In the genomic region with DNA sequence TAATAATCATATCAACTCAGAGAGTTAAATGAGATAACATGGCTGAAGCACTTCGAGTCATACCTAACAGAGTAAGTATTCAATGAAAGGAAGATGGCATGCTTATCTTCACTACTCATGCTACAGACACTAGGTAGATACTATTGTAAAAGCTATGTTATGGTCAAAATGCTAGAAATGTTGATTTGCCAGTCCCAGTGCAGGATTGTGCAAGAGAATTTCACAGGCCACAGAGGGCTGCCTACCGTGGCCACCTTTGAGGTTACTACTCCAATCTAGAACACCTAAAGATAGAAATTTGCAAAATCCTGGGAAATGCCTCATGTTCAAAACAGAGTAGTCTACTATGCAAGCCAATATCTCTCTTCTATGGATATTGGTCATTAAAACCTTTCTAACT, we compare ENCODE assay signal across 1 cellular context.
TF ChIP-seq lines count a peak whose summit lies in the region.

No MANE protein-coding gene starts in this region.

TF ChIP-seq in IMR-90, 13 proteins besides CTCF, POLR2A, EP300 and RAD21:
- TF ChIP-seq CEBPB (IDR thresholded peaks at IDR 0.05; ENCODE audit: low read depth, low read length) (peak; percentile 56; the same call in 1 of the 2 replicates), MAFK (IDR thresholded peaks at IDR 0.05; ENCODE audit: low read depth, low read length) (no peak)
